Comparison of ENCODE assay signal across 23 cellular contexts in genomic region chr2:122098301-122098700, GRCh38.
"Had no signal": no experiment of that assay in that cellular context is flagged by ENCODE, and none has a peak within 500 bp of the region (broad histone marks: within the 10 kb centered on the region; RNA-seq: fewer than 3 reads in every experiment).

No MANE protein-coding gene starts in this region.

- H3K9me3 ChIP-seq: esophagus muscularis mucosa, pancreas, prostate gland, right atrium auricular region, spleen, uterus had no signal

- H3K4me3 ChIP-seq: esophagus muscularis mucosa, pancreas, prostate gland, right atrium auricular region, spleen, uterus had no signal

- H3K36me3 ChIP-seq: esophagus muscularis mucosa, pancreas, prostate gland, right atrium auricular region, spleen, uterus, WERI-Rb-1 had no signal

- H3K27me3 ChIP-seq: esophagus muscularis mucosa, pancreas, right atrium auricular region, uterus had no signal

- FAIRE-seq: frontal cortex, islet of Langerhans, pancreas, TTC549 had no signal

- H3K27ac ChIP-seq: esophagus muscularis mucosa, pancreas, prostate gland, right atrium auricular region, spleen, uterus, WERI-Rb-1 had no signal

- H3K4me1 ChIP-seq: esophagus muscularis mucosa, pancreas, prostate gland, right atrium auricular region, spleen, uterus had no signal

- DNase-seq: activated CD4-positive, alpha-beta memory T cell treated with anti-CD3 and anti-CD28 coated beads, Interleukin-2, amount 10 ng/mL, durations not matched to agents 7 days and 5 days; activated CD4-positive, alpha-beta T cell treated with anti-CD3 and anti-CD28 coated beads, Interleukin-2, amount 10 ng/mL, durations not matched to agents 24 days and 14 days; activated CD8-positive, alpha-beta memory T cell treated with anti-CD3 and anti-CD28 coated beads, Interleukin-2, amount 50 U/mL, for 48 hours; activated gamma-delta T cell; activated naive CD4-positive, alpha-beta T cell treated with anti-CD3 and anti-CD28 coated beads, Interleukin-2, amount 10 ng/mL, durations not matched to agents 7 days and 5 days; activated naive CD8-positive, alpha-beta T cell treated with anti-CD3 and anti-CD28 coated beads, Interleukin-2, amount 10 ng/mL, durations not matched to agents 7 days and 5 days; activated T-cell treated with anti-CD3 and anti-CD28 coated beads, Interleukin-2, amount 50 U/mL, for 24 hours; amniotic stem cell; endodermal cell; left cardiac atrium; left ventricle myocardium superior; pancreas; spleen; stimulated activated naive CD4-positive, alpha-beta T cell treated with Interleukin-2 at 50 U/mL for 16 hours; trophoblast cell; uterus; WERI-Rb-1 had no signal
